In the genomic region with DNA sequence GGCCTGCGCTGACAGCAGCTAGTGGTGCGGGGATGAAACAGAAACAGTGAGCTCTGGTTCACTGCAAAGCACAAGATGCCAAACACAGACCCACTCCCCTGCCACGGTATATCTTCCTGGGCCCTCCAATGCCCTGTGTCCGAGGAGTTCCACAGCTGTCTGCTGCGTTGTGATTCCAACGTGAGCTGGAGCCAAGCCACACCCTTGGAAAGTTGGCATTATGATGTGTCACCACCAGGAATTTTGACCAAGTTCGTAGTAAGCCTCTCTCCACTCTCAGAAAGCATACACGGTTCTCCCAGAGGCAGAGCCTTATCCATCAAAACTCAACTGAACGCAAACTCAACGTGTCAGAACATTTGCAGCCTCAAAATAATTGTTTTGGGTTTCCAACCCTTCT, we compare ENCODE assay signal across 24 cellular contexts. TPM values are rescaled to one million over a fixed set of nuclear protein-coding genes. Genes with fewer than 3 reads are reported as not detected.
A peak's percentile ranks its signal among the peaks of the same experiment; 100 is the strongest.
DNase-seq lines count a peak whose midpoint lies in the region; ATAC-seq and TF ChIP-seq lines count a peak whose summit lies in the region.
"Had no signal": no experiment of that assay in that cellular context is flagged by ENCODE, and none has a peak within 500 bp of the region (broad histone marks: within the 10 kb centered on the region; RNA-seq: fewer than 3 reads in every experiment).

No MANE protein-coding gene starts in this region.

- H3K4me3 ChIP-seq in PC-3 (ENCODE audit: low read length) (no peak overlapping the region), smooth muscle cell (no peak overlapping the region), upper lobe of left lung (no peak overlapping the region)
- H3K4me3 ChIP-seq: spleen had no signal

- no peaks in the 10 kb centered on the region for H3K79me2 ChIP-seq in PC-3 (ENCODE audit: low read length)
- H3K79me2 ChIP-seq in smooth muscle cell (ENCODE audit: low read depth) = peaks cover 23% of the 10 kb centered on the region

- H3K4me3 Mint-ChIP-seq in activated CD8-positive, alpha-beta memory T cell treated with anti-CD3 and anti-CD28 coated beads, Interleukin-2, amount 10 ng/mL, durations not matched to agents 7 days and 5 days = no peak overlapping the region
- H3K4me3 Mint-ChIP-seq: CD14-positive monocyte; naive thymus-derived CD8-positive, alpha-beta T cell had no signal

- no peaks in the 10 kb centered on the region for H3K4me1 Mint-ChIP-seq in activated CD8-positive, alpha-beta memory T cell treated with anti-CD3 and anti-CD28 coated beads, Interleukin-2, amount 10 ng/mL, durations not matched to agents 7 days and 5 days
- H3K4me1 Mint-ChIP-seq: CD14-positive monocyte had no signal

- CTCF ChIA-PET in activated CD8-positive, alpha-beta memory T cell treated with anti-CD3 and anti-CD28 coated beads, Interleukin-2, amount 10 ng/mL, durations not matched to agents 7 days and 5 days (lab: Charles Lee) = interaction anchor here (1.2 kb wide), 1 partner anchor 209 kb away, joined by 3 read pairs; no protein-coding TSS in a partner anchor
- CTCF ChIA-PET in PC-3 (lab: Charles Lee) = no interaction called here

- H3K4me1 ChIP-seq in PC-3 (ENCODE audit: insufficient read depth, low read length) = peaks cover 5% of the 10 kb centered on the region; the same call in 1 of the 2 replicates
- H3K4me1 ChIP-seq in smooth muscle cell (ENCODE audit: low read depth) = no peaks in the 10 kb centered on the region
- H3K4me1 ChIP-seq in upper lobe of left lung = no peaks in the 10 kb centered on the region

- no peak for DNase-seq in activated CD8-positive, alpha-beta memory T cell treated with anti-CD3 and anti-CD28 coated beads, Interleukin-2, amount 10 ng/mL, durations not matched to agents 7 days and 5 days
- DNase-seq in activated CD8-positive, alpha-beta memory T cell treated with anti-CD3 and anti-CD28 coated beads, Interleukin-2, amount 50 U/mL, for 48 hours = no peak
- DNase-seq in PC-3 = peak; percentile 48
- DNase-seq in fibroblast of gingiva (ENCODE audit: low read depth) = peak; percentile 46
- no peak for DNase-seq in smooth muscle cell (lab: John Stamatoyannopoulos, UW; ENCODE audit: unreplicated experiment)
- no peak for DNase-seq in OCI-M2 (lab: John Stamatoyannopoulos, UW; ENCODE audit: unreplicated experiment)
- DNase-seq in upper lobe of left lung = no peak
- no peak for DNase-seq in Ammon's horn (ENCODE audit: low spot score)
- DNase-seq: activated CD4-positive, alpha-beta T cell treated with anti-CD3 and anti-CD28 coated beads for 4 hours; activated gamma-delta T cell treated with Interleukin-2 at 50 U/mL for 16 hours; amygdala; central memory CD4-positive, alpha-beta T cell; GDM1; mesenchymal stem cell; MM.1S; naive thymus-derived CD8-positive, alpha-beta T cell; NCI-H1436 treated with DMSO at 0.1 percent for 48 hours; NCI-H524; RPMI8226; spleen; stimulated activated CD4-positive, alpha-beta T cell treated with anti-CD3 and anti-CD28 coated beads, Interleukin-4, amount 100 ng/mL, for 24 hours; SW 1271 had no signal

- peak overlapping the region; percentile 10 for H3K27ac Mint-ChIP-seq in activated CD8-positive, alpha-beta memory T cell treated with anti-CD3 and anti-CD28 coated beads, Interleukin-2, amount 10 ng/mL, durations not matched to agents 7 days and 5 days

- H3K27me3 Mint-ChIP-seq in activated CD8-positive, alpha-beta memory T cell treated with anti-CD3 and anti-CD28 coated beads, Interleukin-2, amount 10 ng/mL, durations not matched to agents 7 days and 5 days = no peaks in the 10 kb centered on the region
- H3K27me3 Mint-ChIP-seq: naive thymus-derived CD8-positive, alpha-beta T cell had no signal

- no peak for ATAC-seq in activated CD8-positive, alpha-beta memory T cell treated with anti-CD3 and anti-CD28 coated beads, Interleukin-2, amount 10 ng/mL, durations not matched to agents 7 days and 5 days
- ATAC-seq in PC-3 (peak; percentile 77), upper lobe of left lung (ENCODE audit: low FRiP score in 2 of 2) (no peak)
- ATAC-seq: naive thymus-derived CD8-positive, alpha-beta T cell had no signal

- no peaks in the 10 kb centered on the region for H3K9me2 ChIP-seq in PC-3 (replicated peaks; ENCODE audit: low read length)

- BruUV-seq in PC-3 (replicated peaks; lab: Mats Ljungman, UMichigan) = no TSS peak

- H3K9ac ChIP-seq in PC-3 (ENCODE audit: low read length) = no peak overlapping the region
- H3K9ac ChIP-seq in smooth muscle cell (ENCODE audit: low read depth) = no peak overlapping the region

- H3K9me3 ChIP-seq in PC-3 (ENCODE audit: low read length) = no peaks in the 10 kb centered on the region
- no peaks in the 10 kb centered on the region for H3K9me3 ChIP-seq in smooth muscle cell (replicated peaks; ENCODE audit: low read depth)
- H3K9me3 ChIP-seq in upper lobe of left lung = no peaks in the 10 kb centered on the region
- H3K9me3 ChIP-seq: spleen had no signal

- no peak overlapping the region for H3K27ac ChIP-seq in PC-3 (ENCODE audit: low read length)
- H3K27ac ChIP-seq in smooth muscle cell (ENCODE audit: low read depth) = peak overlapping the region; percentile 79
- H3K27ac ChIP-seq in upper lobe of left lung = no peak overlapping the region
- H3K27ac ChIP-seq: epithelial cell of prostate, spleen had no signal

- H3K27me3 ChIP-seq in PC-3 (ENCODE audit: low read length) = no peaks in the 10 kb centered on the region
- H3K27me3 ChIP-seq in smooth muscle cell (ENCODE audit: low read depth) = no peaks in the 10 kb centered on the region
- no peaks in the 10 kb centered on the region for H3K27me3 ChIP-seq in upper lobe of left lung
- H3K27me3 ChIP-seq: spleen had no signal

- H3K36me3 ChIP-seq in PC-3 (ENCODE audit: low read depth, low read length) = peaks cover 52% of the 10 kb centered on the region
- H3K36me3 ChIP-seq in smooth muscle cell (ENCODE audit: low read depth) = no peaks in the 10 kb centered on the region
- H3K36me3 ChIP-seq in upper lobe of left lung = peaks cover 50 to 95% (median 77%) of the 10 kb centered on the region in 4 donors

- no peaks in the 10 kb centered on the region for H3F3A ChIP-seq in PC-3 (ENCODE audit: low read length, unreplicated experiment)
- H3F3A ChIP-seq in smooth muscle cell (ENCODE audit: low read depth) = peaks cover 24% of the 10 kb centered on the region

- intact Hi-C loops in PC-3 (cut with micrococcal nuclease) = no loop called here

- H4K20me1 ChIP-seq in PC-3 (ENCODE audit: low read length) (no peaks in the 10 kb centered on the region), smooth muscle cell (ENCODE audit: low read depth) (peaks cover 26% of the 10 kb centered on the region)

- no peak for TF ChIP-seq CTCF in PC-3 (conservative IDR thresholded peaks at IDR 0.05; ENCODE audit: low read depth, low read length)
- no peak for TF ChIP-seq CTCF in smooth muscle cell (IDR thresholded peaks at IDR 0.05; ENCODE audit: borderline replicate concordance, insufficient read depth, poor library complexity, severe bottlenecking)
- no peak for TF ChIP-seq CTCF in upper lobe of left lung (IDR thresholded peaks at IDR 0.05)

- 85% methylated on average over 10 of the region's 10 CpGs for WGBS in smooth muscle cell (ENCODE audit: low lambda C conversion rate)
- WGBS in upper lobe of left lung, 2 donors = 87 to 91% methylated on average over 10 of the region's 10 CpGs

- H3K9me3 Mint-ChIP-seq in activated CD8-positive, alpha-beta memory T cell treated with anti-CD3 and anti-CD28 coated beads, Interleukin-2, amount 10 ng/mL, durations not matched to agents 7 days and 5 days (ENCODE audit: low read depth) = no peaks in the 10 kb centered on the region
- H3K9me3 Mint-ChIP-seq: CD14-positive monocyte; naive thymus-derived CD8-positive, alpha-beta T cell had no signal

- H3K36me3 Mint-ChIP-seq in activated CD8-positive, alpha-beta memory T cell treated with anti-CD3 and anti-CD28 coated beads, Interleukin-2, amount 10 ng/mL, durations not matched to agents 7 days and 5 days = peaks cover 30% of the 10 kb centered on the region

- POLR2A ChIA-PET in PC-3 (lab: Charles Lee; ENCODE audit: unreplicated experiment) = no interaction called here

- TF ChIP-seq POLR2A in upper lobe of left lung (IDR thresholded peaks at IDR 0.05) = no peak

- no peak overlapping the region for H2AFZ ChIP-seq in PC-3 (ENCODE audit: low read length)
- no peak overlapping the region for H2AFZ ChIP-seq in smooth muscle cell (ENCODE audit: low read depth)

- no peak for TF ChIP-seq EP300 in upper lobe of left lung (IDR thresholded peaks at IDR 0.05)

- H3K4me2 ChIP-seq in PC-3 (ENCODE audit: low read length) = no peak overlapping the region
- no peak overlapping the region for H3K4me2 ChIP-seq in smooth muscle cell

RNA-seq across cellular contexts. Expression of a gene that starts 55.6 kb away (rescaled TPM):
- 100 to 1,000 TPM; 281 to 327 TPM for total RNA-seq in activated CD8-positive, alpha-beta memory T cell treated with anti-CD3 and anti-CD28 coated beads, Interleukin-2, amount 10 ng/mL, durations not matched to agents 7 days and 5 days
- total RNA-seq in PC-3 (2014; rRNA removed) (388 and 455 TPM in 2 replicates), smooth muscle cell (349 and 371 TPM in 2 replicates), upper lobe of left lung (100 to 1,000 TPM; 232 to 690 (median 355) TPM)
- polyA plus RNA-seq in smooth muscle cell = 272 and 309 TPM in 2 replicates

Comparison
In these comparisons a context has a peak if more than half of its experiments do, and no peak if none do; other contexts are left out.
1. DNase-seq: peak in PC-3 (single experiment) and fibroblast of gingiva (single experiment); none in activated CD8-positive, alpha-beta memory T cell treated with anti-CD3 and anti-CD28 coated beads, Interleukin-2, amount 10 ng/mL, durations not matched to agents 7 days and 5 days (single experiment), activated CD8-positive, alpha-beta memory T cell treated with anti-CD3 and anti-CD28 coated beads, Interleukin-2, amount 50 U/mL, for 48 hours (single experiment), smooth muscle cell (single experiment), OCI-M2 (single experiment), upper lobe of left lung (0 of 2) and Ammon's horn (single experiment).